ENCODE assay signal across 26 cellular contexts in the genomic region with DNA sequence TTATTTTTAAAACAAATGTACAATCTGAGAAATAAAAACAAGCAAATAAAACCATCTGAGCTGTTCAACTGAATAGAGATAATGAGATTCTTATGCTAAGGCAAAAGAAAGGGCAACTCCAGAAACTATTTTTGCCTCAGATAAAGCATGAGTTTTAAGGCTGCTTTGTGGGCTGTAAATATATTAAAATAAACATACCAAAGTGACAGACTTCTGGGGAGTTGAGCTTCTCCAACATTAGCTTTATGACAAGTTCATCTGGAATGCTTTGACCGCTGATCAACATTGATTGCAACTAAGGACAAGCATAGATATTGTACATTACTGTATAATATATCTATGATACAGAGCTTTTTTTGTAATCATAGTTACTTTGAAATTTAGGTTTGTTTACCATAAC. TPM values are rescaled to one million over a fixed set of nuclear protein-coding genes. Genes with fewer than 3 reads are reported as not detected.
DNase-seq lines count a peak whose midpoint lies in the region; ATAC-seq and TF ChIP-seq lines count a peak whose summit lies in the region.
"Had no signal": no experiment of that assay in that cellular context is flagged by ENCODE, and none has a peak within 500 bp of the region (broad histone marks: within the 10 kb centered on the region; RNA-seq: fewer than 3 reads in every experiment).

No MANE protein-coding gene starts in this region.

- H3K9me3 ChIP-seq in IMR-90 (ENCODE audit: control insufficient read depth, insufficient read depth, low read length) (no peaks in the 10 kb centered on the region), body of pancreas (no peaks in the 10 kb centered on the region)
- H3K9me3 ChIP-seq: lower lobe of right lung had no signal

- DNase-seq in AG10803 (ENCODE audit: low read depth) (peak; percentile 57), IMR-90 (peak; percentile 59), cardiac fibroblast (ENCODE audit: low read depth in 2 of 2) (peak; percentile 25 to 49), kidney glomerular epithelial cell (lab: John Stamatoyannopoulos, UW) (peak; percentile 20), body of pancreas (no peak), head of caudate nucleus (no peak), AG08396 (ENCODE audit: low spot score) (no peak)
- DNase-seq in activated CD4-positive, alpha-beta T cell treated with anti-CD3 and anti-CD28 coated beads, Interleukin-2, amount 50 U/mL, for 48 hours: no peak
- DNase-seq: ACHN; activated CD4-positive, alpha-beta T cell treated with anti-CD3 and anti-CD28 coated beads for 48 hours; activated naive CD8-positive, alpha-beta T cell treated with anti-CD3 and anti-CD28 coated beads for 36 hours; Calu3; effector memory CD4-positive, alpha-beta T cell; H7; kidney; lower lobe of right lung; NCI-H1092; NCI-H1930; NCI-H774 had no signal

- ATAC-seq in IMR-90 (ENCODE audit: low read depth) (peak; percentile 78), body of pancreas (no peak)
- ATAC-seq: lower lobe of right lung; stimulated activated effector memory CD8-positive, alpha-beta T cell treated with anti-CD3 and anti-CD28 coated beads, Interleukin-12 subunit alpha, Interleukin-12 subunit beta, amount 100 ng/mL, for 72 hours had no signal

- no peak for TF ChIP-seq RAD21 in IMR-90 (IDR thresholded peaks at IDR 0.05; ENCODE audit: low read length)

- no peak overlapping the region for H3K14ac ChIP-seq in IMR-90 (replicated peaks; ENCODE audit: low read depth, low read length)

- H3K23ac ChIP-seq in IMR-90 (ENCODE audit: low read depth, low read length): no peak overlapping the region

- no peak overlapping the region for H2AFZ ChIP-seq in IMR-90 (replicated peaks; ENCODE audit: low read length, poor library complexity)
- H2AFZ ChIP-seq: neural progenitor cell had no signal

- no peak overlapping the region for H3K4ac ChIP-seq in IMR-90 (ENCODE audit: low read depth, low read length)

- WGBS in IMR-90 (ENCODE audit: extremely low coverage in 2 of 2, insufficient read length in 1 of 2), 2 experiments: no CpG with 5 or more reads among the region's 1 CpG
- 95 to 97% methylated on average over 1 of the region's 1 CpG for WGBS in body of pancreas, 2 donors

- no peak overlapping the region for H4K91ac ChIP-seq in IMR-90 (ENCODE audit: insufficient read depth, low read depth, low read length)

- H3K27me3 ChIP-seq in IMR-90 (ENCODE audit: control insufficient read depth, insufficient read depth, low read length): no peaks in the 10 kb centered on the region
- no peaks in the 10 kb centered on the region for H3K27me3 ChIP-seq in body of pancreas
- H3K27me3 ChIP-seq: neural progenitor cell had no signal

- no peaks in the 10 kb centered on the region for H3K79me1 ChIP-seq in IMR-90 (ENCODE audit: low read depth in 1 of 2, low read length in 2 of 2)

- H4K20me1 ChIP-seq in IMR-90 (ENCODE audit: insufficient read depth, low read length): no peaks in the 10 kb centered on the region

- intact Hi-C loops in IMR-90 (cut with micrococcal nuclease) (no loop called here), body of pancreas (cut with DNase I) (no loop called here), head of caudate nucleus (cut with DNase I) (no loop called here)

- no peak overlapping the region for H2BK15ac ChIP-seq in IMR-90 (ENCODE audit: low read depth, low read length)

- dilution Hi-C loops in IMR-90 (cut with HindIII; ENCODE audit: low sequenced_read_pairs, unreplicated experiment): no loop called here

- TF ChIP-seq CTCF in AG10803 (conservative IDR thresholded peaks at IDR 0.05; ENCODE audit: low read length): no peak
- no peak for TF ChIP-seq CTCF in IMR-90 (conservative IDR thresholded peaks at IDR 0.05; ENCODE audit: low read depth, low read length)
- TF ChIP-seq CTCF in cardiac fibroblast (IDR thresholded peaks at IDR 0.05; ENCODE audit: low read depth, low read length): no peak
- TF ChIP-seq CTCF in body of pancreas (IDR thresholded peaks at IDR 0.05): no peak

- peaks cover 3% of the 10 kb centered on the region for H3K4me1 ChIP-seq in IMR-90 (ENCODE audit: control insufficient read depth, insufficient read depth, low read length)
- no peaks in the 10 kb centered on the region for H3K4me1 ChIP-seq in body of pancreas
- H3K4me1 ChIP-seq: lower lobe of right lung, neural progenitor cell had no signal

- POLR2A ChIA-PET in IMR-90 (lab: Charles Lee; ENCODE audit: unreplicated experiment): no interaction called here

- CTCF ChIA-PET in IMR-90 (lab: Yijun Ruan, JAX): interaction anchor here (1.9 kb wide), 1 partner anchor 368 kb away, joined by 5 read pairs; no protein-coding TSS in a partner anchor

- TF ChIP-seq POLR2A in IMR-90 (IDR thresholded peaks at IDR 0.05; ENCODE audit: low read depth, low read length) (no peak), body of pancreas (IDR thresholded peaks at IDR 0.05) (no peak)

- no peaks in the 10 kb centered on the region for H3K9me1 ChIP-seq in IMR-90 (ENCODE audit: insufficient read depth, low read length)

- H3K18ac ChIP-seq in IMR-90 (ENCODE audit: low read depth, low read length): no peak overlapping the region

- no peak overlapping the region for H3K9ac ChIP-seq in IMR-90 (ENCODE audit: low read depth, low read length)
- H3K9ac ChIP-seq: neural progenitor cell had no signal

- no peak overlapping the region for H2BK20ac ChIP-seq in IMR-90 (ENCODE audit: low read depth, low read length)

- H2BK5ac ChIP-seq in IMR-90 (ENCODE audit: low read depth, low read length, poor library complexity, severe bottlenecking): no peak overlapping the region

- BruUV-seq in IMR-90 (replicated peaks; lab: Mats Ljungman, UMichigan): no TSS peak

- in situ Hi-C loops in IMR-90 (cut with MboI; ENCODE audit: low sequenced_read_pairs): no loop called here

- H4K5ac ChIP-seq in IMR-90 (ENCODE audit: low read depth, low read length): no peak overlapping the region

- H3K27ac ChIP-seq in IMR-90 (ENCODE audit: insufficient read depth, low read length) (no peak overlapping the region), body of pancreas (no peak overlapping the region)
- H3K27ac ChIP-seq: C4-2B, lower lobe of right lung, neural progenitor cell, RWPE1, SK-N-MC, skin epidermis, VCaP had no signal

- H3K56ac ChIP-seq in IMR-90 (ENCODE audit: extremely low read depth, insufficient read depth, low read length): no peak overlapping the region

- no peak overlapping the region for H2AK5ac ChIP-seq in IMR-90 (ENCODE audit: low read depth, low read length)

- H3K4me2 ChIP-seq in IMR-90 (ENCODE audit: low read depth, low read length): no peak overlapping the region
- H3K4me2 ChIP-seq: neural progenitor cell had no signal

- H3K4me3 ChIP-seq in AG10803 (ENCODE audit: low read length) (no peak overlapping the region), IMR-90 (ENCODE audit: insufficient read depth, low read depth, low read length) (no peak overlapping the region), cardiac fibroblast (replicated peaks in 1 of 2; ENCODE audit: low read depth in 2 of 2, low read length in 2 of 2) (no peak overlapping the region), body of pancreas (no peak overlapping the region)
- H3K4me3 ChIP-seq: lower lobe of right lung, neural progenitor cell, SK-N-MC, skin epidermis had no signal

- H3K36me3 ChIP-seq in IMR-90 (ENCODE audit: control insufficient read depth, insufficient read depth, low read length) (no peaks in the 10 kb centered on the region), body of pancreas (replicated peaks in 1 of 2; ENCODE audit: insufficient read depth in 1 of 2, low read depth in 2 of 2) (no peaks in the 10 kb centered on the region)
- H3K36me3 ChIP-seq: lower lobe of right lung, neural progenitor cell had no signal

- H4K8ac ChIP-seq in IMR-90 (ENCODE audit: low read depth in 2 of 2, low read length in 2 of 2): no peak overlapping the region

- H2AK9ac ChIP-seq in IMR-90 (replicated peaks; ENCODE audit: low read depth, low read length, poor library complexity): no peak overlapping the region

- no peak overlapping the region for H2BK120ac ChIP-seq in IMR-90 (ENCODE audit: low read depth, low read length)

TF ChIP-seq in IMR-90, 13 proteins besides CTCF, POLR2A, EP300 and RAD21:
- no peak for TF ChIP-seq CHD1 (IDR thresholded peaks at IDR 0.05; ENCODE audit: low read depth, low read length)
- TF ChIP-seq MXI1 (IDR thresholded peaks at IDR 0.05; ENCODE audit: borderline replicate concordance, low read depth, low read length): no peak

RNA-seq across cellular contexts. Expression of a gene that starts 19.3 kb away (rescaled TPM):
- total RNA-seq in IMR-90 (2012; rRNA removed): 1.8 and 2.2 TPM in 2 replicates
- 1.2 and 1.7 TPM in 2 replicates for polyA plus RNA-seq in IMR-90 (2012; rRNA removed)
- polyA plus RNA-seq in IMR-90 (2012; cell fraction: cytosol; rRNA removed): 0.22 and 0.39 TPM in 2 replicates
- 0.24 and 2.4 TPM in 2 replicates for polyA plus RNA-seq in IMR-90 (2012; cell fraction: nucleus; rRNA removed; ENCODE audit: low replicate concordance)
- 10 to 100 TPM in 1 of 2 donors, 1 to 10 TPM in 1; 9.6 to 20.1 TPM for total RNA-seq in body of pancreas

RNA-seq across cellular contexts. Expression of a gene that starts 19.4 kb away (rescaled TPM):
- total RNA-seq in IMR-90 (2012; rRNA removed): 15.4 and 19.7 TPM in 2 replicates
- 11.3 and 12.1 TPM in 2 replicates for polyA plus RNA-seq in IMR-90 (2012; rRNA removed)
- polyA plus RNA-seq in IMR-90 (2012; cell fraction: cytosol; rRNA removed): 3.4 and 4.7 TPM in 2 replicates
- polyA plus RNA-seq in IMR-90 (2012; cell fraction: nucleus; rRNA removed; ENCODE audit: low replicate concordance): 2.2 and 13.6 TPM in 2 replicates
- total RNA-seq in body of pancreas: 10 to 100 TPM in 1 of 2 donors, 1 to 10 TPM in 1; 9.3 to 24.7 TPM

Comparison
In these comparisons a context has a peak if more than half of its experiments do, and no peak if none do; other contexts are left out.
1. DNase-seq: peak in AG10803 (single experiment), IMR-90 (single experiment), cardiac fibroblast (2 of 2) and kidney glomerular epithelial cell (single experiment); none in body of pancreas (0 of 4), head of caudate nucleus (0 of 42), activated CD4-positive, alpha-beta T cell treated with anti-CD3 and anti-CD28 coated beads, Interleukin-2, amount 50 U/mL, for 48 hours (0 of 2) and AG08396 (single experiment).